Comparison of ENCODE assay signal across 1 cellular context in the genomic region with DNA sequence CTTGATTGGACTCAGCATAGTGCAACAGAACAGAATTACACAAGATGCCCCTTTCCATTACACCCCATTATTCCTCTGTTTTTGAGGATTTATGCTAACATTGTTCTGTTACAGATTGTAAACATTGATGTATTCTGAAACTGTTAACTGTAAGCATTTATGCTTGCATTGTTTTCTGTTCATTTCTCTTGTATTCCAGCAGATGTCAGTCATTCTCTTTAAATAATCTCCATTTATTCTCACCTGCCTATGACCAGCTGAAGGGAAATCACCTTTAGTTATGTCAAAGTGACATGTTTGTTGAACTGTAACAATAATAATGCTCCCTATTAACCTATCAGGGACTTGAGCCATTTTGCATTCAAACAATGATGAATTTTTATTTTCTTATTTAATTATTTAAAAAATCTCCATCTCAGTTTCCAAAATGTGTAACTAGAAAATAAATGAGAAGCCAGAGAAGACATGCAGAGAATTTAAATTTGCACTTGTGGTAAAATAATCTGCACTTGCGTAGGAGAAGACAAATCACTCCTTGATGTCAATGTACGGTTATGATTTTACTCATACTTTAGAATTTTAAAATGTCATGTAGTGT.
TF ChIP-seq lines count a peak whose summit lies in the region.

No MANE protein-coding gene starts in this region.

TF ChIP-seq in K562, 482 proteins besides CTCF, POLR2A, EP300 and RAD21 (continued from another document):
- TF ChIP-seq, protein P1, sequence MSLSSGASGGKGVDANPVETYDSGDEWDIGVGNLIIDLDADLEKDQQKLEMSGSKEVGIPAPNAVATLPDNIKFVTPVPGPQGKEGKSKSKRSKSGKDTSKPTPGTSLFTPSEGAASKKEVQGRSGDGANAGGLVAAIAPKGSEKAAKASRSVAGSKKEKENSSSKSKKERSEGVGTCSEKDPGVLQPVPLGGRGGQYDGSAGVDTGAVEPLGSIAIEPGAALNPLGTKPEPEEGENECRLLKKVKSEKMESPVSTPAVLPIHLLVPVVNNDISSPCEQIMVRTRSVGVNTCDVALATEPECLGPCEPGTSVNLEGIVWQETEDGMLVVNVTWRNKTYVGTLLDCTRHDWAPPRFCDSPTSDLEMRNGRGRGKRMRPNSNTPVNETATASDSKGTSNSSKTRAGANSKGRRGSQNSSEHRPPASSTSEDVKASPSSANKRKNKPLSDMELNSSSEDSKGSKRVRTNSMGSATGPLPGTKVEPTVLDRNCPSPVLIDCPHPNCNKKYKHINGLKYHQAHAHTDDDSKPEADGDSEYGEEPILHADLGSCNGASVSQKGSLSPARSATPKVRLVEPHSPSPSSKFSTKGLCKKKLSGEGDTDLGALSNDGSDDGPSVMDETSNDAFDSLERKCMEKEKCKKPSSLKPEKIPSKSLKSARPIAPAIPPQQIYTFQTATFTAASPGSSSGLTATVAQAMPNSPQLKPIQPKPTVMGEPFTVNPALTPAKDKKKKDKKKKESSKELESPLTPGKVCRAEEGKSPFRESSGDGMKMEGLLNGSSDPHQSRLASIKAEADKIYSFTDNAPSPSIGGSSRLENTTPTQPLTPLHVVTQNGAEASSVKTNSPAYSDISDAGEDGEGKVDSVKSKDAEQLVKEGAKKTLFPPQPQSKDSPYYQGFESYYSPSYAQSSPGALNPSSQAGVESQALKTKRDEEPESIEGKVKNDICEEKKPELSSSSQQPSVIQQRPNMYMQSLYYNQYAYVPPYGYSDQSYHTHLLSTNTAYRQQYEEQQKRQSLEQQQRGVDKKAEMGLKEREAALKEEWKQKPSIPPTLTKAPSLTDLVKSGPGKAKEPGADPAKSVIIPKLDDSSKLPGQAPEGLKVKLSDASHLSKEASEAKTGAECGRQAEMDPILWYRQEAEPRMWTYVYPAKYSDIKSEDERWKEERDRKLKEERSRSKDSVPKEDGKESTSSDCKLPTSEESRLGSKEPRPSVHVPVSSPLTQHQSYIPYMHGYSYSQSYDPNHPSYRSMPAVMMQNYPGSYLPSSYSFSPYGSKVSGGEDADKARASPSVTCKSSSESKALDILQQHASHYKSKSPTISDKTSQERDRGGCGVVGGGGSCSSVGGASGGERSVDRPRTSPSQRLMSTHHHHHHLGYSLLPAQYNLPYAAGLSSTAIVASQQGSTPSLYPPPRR (CRISPR knock-in tag; IDR thresholded peaks at IDR 0.05; ENCODE audit: borderline replicate concordance): no peak
